ENCODE assay signal across 8 cellular contexts in genomic region chr1:184075040-184076029, GRCh38. TPM values are rescaled to one million over a fixed set of nuclear protein-coding genes. Genes with fewer than 3 reads are reported as not detected.
DNase-seq lines count a peak whose midpoint lies in the region; ATAC-seq and TF ChIP-seq lines count a peak whose summit lies in the region.

No MANE protein-coding gene starts in this region.

- H3K9me3 ChIP-seq in ovary: no peaks in the 10 kb centered on the region

- WGBS in ovary, 3 donors: 28 to 40% (median 36%) methylated on average over 4 of the region's 4 CpGs

- H3K36me3 ChIP-seq in ovary: no peaks in the 10 kb centered on the region

- H3K4me1 ChIP-seq in ovary (ENCODE audit: insufficient read depth): no peaks in the 10 kb centered on the region

- intact Hi-C loops in ovary (cut with DNase I): loop anchor here (2.0 to 10.0 kb wide), 5 partner anchors 489 to 609 kb away; no protein-coding TSS in a partner anchor

- peak; percentile 84 for DNase-seq in Ammon's horn (ENCODE audit: low spot score)
- peak; percentile 27 for DNase-seq in NCI-H128 (lab: John Stamatoyannopoulos, UW; ENCODE audit: unreplicated experiment)
- DNase-seq in fibroblast of the aortic adventitia (ENCODE audit: low read depth): peak; percentile 87
- DNase-seq in ovary: peak in 3 of 5 donors; percentile 18 to 51 (median 19)

- no peaks in the 10 kb centered on the region for H3K27me3 ChIP-seq in ovary

- TF ChIP-seq CTCF in fibroblast of the aortic adventitia (IDR thresholded peaks at IDR 0.05; ENCODE audit: insufficient read depth, low read length): peak; percentile 70
- TF ChIP-seq CTCF in ovary (IDR thresholded peaks at IDR 0.05): peak; percentile 53 to 87 (median 84)

- TF ChIP-seq POLR2A in ovary (IDR thresholded peaks at IDR 0.05): no peak

- ATAC-seq in GM18502 (IDR thresholded peaks at IDR 0.05; ENCODE audit: poor library complexity, unreplicated experiment) (peak; percentile 55), SK-N-SH treated with all-trans-retinoic acid at 6 μM for 48 hours (peak; percentile 97), GM18511 (IDR thresholded peaks at IDR 0.05; ENCODE audit: unreplicated experiment) (no peak), GM18520 (IDR thresholded peaks at IDR 0.05; ENCODE audit: unreplicated experiment) (no peak)

- H3K4me3 ChIP-seq in fibroblast of the aortic adventitia (ENCODE audit: low read depth, low read length): no peak overlapping the region
- no peak overlapping the region for H3K4me3 ChIP-seq in ovary

- peak overlapping the region in 1 of 2 donors; percentile 35 for H3K27ac ChIP-seq in ovary

- TF ChIP-seq EP300 in ovary (IDR thresholded peaks at IDR 0.05): no peak

TF ChIP-seq in SK-N-SH treated with all-trans-retinoic acid at 6 μM for 48 hours, 23 proteins besides CTCF, POLR2A, EP300 and RAD21:
- no peak for TF ChIP-seq CSRNP3 (CRISPR knock-in tag; IDR thresholded peaks at IDR 0.05)
- no peak for TF ChIP-seq ESRRG (CRISPR knock-in tag; IDR thresholded peaks at IDR 0.05)
- TF ChIP-seq ZC3H10 (CRISPR knock-in tag; IDR thresholded peaks at IDR 0.05): peak; percentile 10; the same call in 1 of the 2 replicates
- TF ChIP-seq ARNTL (CRISPR knock-in tag; IDR thresholded peaks at IDR 0.05; ENCODE audit: borderline replicate concordance, low read depth): no peak
- TF ChIP-seq TSHZ2 (CRISPR knock-in tag; IDR thresholded peaks at IDR 0.05): no peak

RNA-seq across cellular contexts. Expression of gene TSEN15, which starts 23.8 kb away (rescaled TPM):
- total RNA-seq in fibroblast of the aortic adventitia (ENCODE audit: low replicate concordance) (31.6 and 65.8 TPM in 2 replicates), ovary (10 to 100 TPM; 12.8 to 54.1 (median 18.2) TPM)
- 10 to 100 TPM; 12.7 to 23.7 TPM for polyA plus RNA-seq in ovary

RNA-seq across cellular contexts. Expression of gene COLGALT2, which starts 37.8 kb away (rescaled TPM):
- 1.1 and 3.6 TPM in 2 replicates for total RNA-seq in fibroblast of the aortic adventitia (ENCODE audit: low replicate concordance)
- 1 to 10 TPM in 3 of 7 donors, under 1 TPM in 4; 0.20 to 2.0 (median 0.92) TPM for total RNA-seq in ovary
- polyA plus RNA-seq in ovary: 1 to 10 TPM in 1 of 2 donors, under 1 TPM in 1; 0.15 to 5.3 TPM

Comparison
In these comparisons a context has a peak if more than half of its experiments do, and no peak if none do; other contexts are left out.
1. DNase-seq: peak in every context shown above with its lines; median percentile 87 in fibroblast of the aortic adventitia; 84 in Ammon's horn; 27 in NCI-H128; 19 in ovary.
2. ATAC-seq: peak in GM18502 (single experiment) and SK-N-SH treated with all-trans-retinoic acid at 6 μM for 48 hours (single experiment); none in GM18511 (single experiment) and GM18520 (single experiment).